ENCODE assay signal across 15 cellular contexts in genomic region chr1:218711884-218712674, GRCh38.
DNase-seq lines count a peak whose midpoint lies in the region; ATAC-seq, FAIRE-seq and TF ChIP-seq lines count a peak whose summit lies in the region.
"Had no signal": no experiment of that assay in that cellular context is flagged by ENCODE, and none has a peak within 500 bp of the region (broad histone marks: within the 10 kb centered on the region; RNA-seq: fewer than 3 reads in every experiment).

No MANE protein-coding gene starts in this region.

- TF ChIP-seq CTCF in right lobe of liver (IDR thresholded peaks at IDR 0.05) (no peak), HepG2 (CRISPR knock-in tag; IDR thresholded peaks at IDR 0.05) (no peak), cardiac fibroblast (IDR thresholded peaks at IDR 0.05; ENCODE audit: low read depth, low read length) (no peak), WTC11 (IDR thresholded peaks at IDR 0.05) (no peak)

- intact Hi-C loops in right lobe of liver (cut with DNase I) (no loop called here), HepG2 (cut with micrococcal nuclease; ENCODE audit: unreplicated experiment) (no loop called here)

- H3K27ac ChIP-seq in right lobe of liver (no peak overlapping the region), HepG2 (ENCODE audit: extremely low read length, insufficient read depth, low read length) (no peak overlapping the region)
- H3K27ac ChIP-seq: KMS-11, spleen, tibial artery had no signal

- H3K9me3 Mint-ChIP-seq in WTC11, result peaks cover 20% of the 10 kb centered on the region

- BruUV-seq in HepG2 (replicated peaks; lab: Mats Ljungman, UMichigan), result no TSS peak

- H3K4me3 ChIP-seq in right lobe of liver (no peak overlapping the region), HepG2 (replicated peaks in 1 of 3; ENCODE audit: insufficient read depth in 1 of 3, low read depth in 2 of 3, low read length in 3 of 3) (no peak overlapping the region), cardiac fibroblast (replicated peaks in 1 of 2; ENCODE audit: low read depth in 2 of 2, low read length in 2 of 2) (no peak overlapping the region)
- H3K4me3 ChIP-seq: spleen, tibial artery had no signal

- DNase-seq in right lobe of liver (peak in 2 of 3 donors; percentile 25 to 48), HepG2 (ENCODE audit: low spot score) (no peak), cardiac fibroblast (ENCODE audit: low read depth in 2 of 2) (peak; percentile 33 to 39), kidney glomerular epithelial cell (lab: John Stamatoyannopoulos, UW) (peak; percentile 18), NCI-H1048 (lab: John Stamatoyannopoulos, UW) (no peak), WTC11 (ENCODE audit: low spot score) (no peak), NCI-H526 treated with DMSO at 0.1 percent for 48 hours (lab: John Stamatoyannopoulos, UW) (no peak)
- DNase-seq: activated CD8-positive, alpha-beta memory T cell treated with anti-CD3 and anti-CD28 coated beads, Interleukin-2, amount 50 U/mL, for 4 hours; DMS153; HFFc6; NCI-H2107; spleen had no signal

- H3K4me1 ChIP-seq in right lobe of liver, result no peaks in the 10 kb centered on the region
- no peaks in the 10 kb centered on the region for H3K4me1 ChIP-seq in HepG2 (ENCODE audit: insufficient read depth, low read length)
- H3K4me1 ChIP-seq: spleen had no signal

- H3K4me1 Mint-ChIP-seq in WTC11, result no peaks in the 10 kb centered on the region

- no peak overlapping the region for H3K4me2 ChIP-seq in HepG2 (ENCODE audit: low read depth, low read length)
- H3K4me2 ChIP-seq: KMS-11 had no signal

- in situ Hi-C loops in HepG2 (cut with HindIII; ENCODE audit: extremely low pct_ligation_motif_present, low pct_unique_long_range_greater_than_20kb), result no loop called here

- H3K9ac ChIP-seq in HepG2 (ENCODE audit: insufficient read depth, low read depth, low read length), result no peak overlapping the region
- H3K9ac ChIP-seq: KMS-11 had no signal

- TF ChIP-seq POLR2A in right lobe of liver (IDR thresholded peaks at IDR 0.05), result no peak
- no peak for TF ChIP-seq POLR2A in HepG2 (IDR thresholded peaks at IDR 0.05; ENCODE audit: insufficient read depth in 1 of 2, low read depth in 2 of 2, low read length in 2 of 2)

- H3K79me2 ChIP-seq in HepG2 (ENCODE audit: insufficient read depth, low read length), result no peaks in the 10 kb centered on the region

- H3K27me3 Mint-ChIP-seq in WTC11 (ENCODE audit: low read depth), result no peaks in the 10 kb centered on the region

- H3K27me3 ChIP-seq in right lobe of liver (no peaks in the 10 kb centered on the region), HepG2 (ENCODE audit: control insufficient read depth in 1 of 2, insufficient read depth in 2 of 2, low read length in 2 of 2) (0 out of 5 replicates have a peak, but pooled peaks cover 0 to 1% of the 10 kb centered on the region in 2 experiments)
- H3K27me3 ChIP-seq: spleen, tibial artery had no signal

- no peak for FAIRE-seq in HepG2 (lab: Jason Lieb, UNC)

- H2AFZ ChIP-seq in HepG2 (ENCODE audit: low read length), result no peak overlapping the region

- POLR2A ChIA-PET in HepG2 (lab: Yijun Ruan, JAX) (no interaction called here), WTC11 (lab: Charles Lee) (no interaction called here)

- WGBS in right lobe of liver (ENCODE audit: insufficient coverage, low coverage, low lambda C conversion rate, missing lambda C conversion rate), result 38% methylated on average over 9 of the region's 9 CpGs
- WGBS in HepG2 (ENCODE audit: low lambda C conversion rate), result 38% methylated on average over 9 of the region's 9 CpGs

- no peak for TF ChIP-seq RAD21 in HepG2 (CRISPR knock-in tag; IDR thresholded peaks at IDR 0.05)

- H3K4me3 Mint-ChIP-seq in WTC11, result no peak overlapping the region
- H3K4me3 Mint-ChIP-seq: HFFc6 had no signal

- CTCF ChIA-PET in HepG2 (lab: Yijun Ruan, JAX; ENCODE audit: low intra/inter-chr PET ratio, low total read pairs) (no interaction called here), WTC11 (lab: Charles Lee) (no interaction called here)

- no peaks in the 10 kb centered on the region for H3K36me3 ChIP-seq in right lobe of liver
- H3K36me3 ChIP-seq in HepG2 (replicated peaks in 1 of 2; ENCODE audit: control insufficient read depth in 1 of 2, insufficient read depth in 2 of 2, low read length in 2 of 2), result no peaks in the 10 kb centered on the region
- H3K36me3 ChIP-seq: spleen, tibial artery had no signal

- H3K9me3 ChIP-seq in right lobe of liver (no peaks in the 10 kb centered on the region), HepG2 (ENCODE audit: low read length) (no peaks in the 10 kb centered on the region)
- H3K9me3 ChIP-seq: tibial artery had no signal

- no peaks in the 10 kb centered on the region for H4K20me1 ChIP-seq in HepG2 (ENCODE audit: insufficient read depth, low read length)

- no peak overlapping the region for H3K27ac Mint-ChIP-seq in WTC11
- H3K27ac Mint-ChIP-seq: HFFc6 had no signal

- ATAC-seq in right lobe of liver (peak; percentile 31 to 93 (median 90)), HepG2 (no peak), WTC11 (no peak), GM18907 (IDR thresholded peaks at IDR 0.05; ENCODE audit: unreplicated experiment) (no peak)

- TF ChIP-seq EP300 in HepG2 (IDR thresholded peaks at IDR 0.05; ENCODE audit: low read depth in 2 of 2, low read length in 2 of 2), result no peak
- no peak for TF ChIP-seq EP300 in HepG2 (CRISPR knock-in tag; IDR thresholded peaks at IDR 0.05; ENCODE audit: borderline replicate concordance)

- peaks cover 4% of the 10 kb centered on the region for H3K36me3 Mint-ChIP-seq in WTC11

TF ChIP-seq in HepG2, 621 proteins besides CTCF, POLR2A, EP300 and RAD21:
- peak in 1 of 2 experiments; percentile 35; a peak in 1 of 4 replicates for TF ChIP-seq ATF4 (CRISPR knock-in tag; IDR thresholded peaks at IDR 0.05)
- TF ChIP-seq GATA4 (IDR thresholded peaks at IDR 0.05; ENCODE audit: borderline replicate concordance, low read depth), result no peak
- TF ChIP-seq TBX3 (IDR thresholded peaks at IDR 0.05; ENCODE audit: borderline replicate concordance), result no peak
- no peak for TF ChIP-seq IRX3 (CRISPR knock-in tag; IDR thresholded peaks at IDR 0.05; ENCODE audit: borderline replicate concordance, low read depth)

TF ChIP-seq in WTC11, 78 proteins besides CTCF, POLR2A, EP300 and RAD21 (continues in another document):
- TF ChIP-seq, protein P1, sequence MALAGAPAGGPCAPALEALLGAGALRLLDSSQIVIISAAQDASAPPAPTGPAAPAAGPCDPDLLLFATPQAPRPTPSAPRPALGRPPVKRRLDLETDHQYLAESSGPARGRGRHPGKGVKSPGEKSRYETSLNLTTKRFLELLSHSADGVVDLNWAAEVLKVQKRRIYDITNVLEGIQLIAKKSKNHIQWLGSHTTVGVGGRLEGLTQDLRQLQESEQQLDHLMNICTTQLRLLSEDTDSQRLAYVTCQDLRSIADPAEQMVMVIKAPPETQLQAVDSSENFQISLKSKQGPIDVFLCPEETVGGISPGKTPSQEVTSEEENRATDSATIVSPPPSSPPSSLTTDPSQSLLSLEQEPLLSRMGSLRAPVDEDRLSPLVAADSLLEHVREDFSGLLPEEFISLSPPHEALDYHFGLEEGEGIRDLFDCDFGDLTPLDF (CRISPR knock-in tag; IDR thresholded peaks at IDR 0.05), result no peak
- TF ChIP-seq CREM (CRISPR knock-in tag; IDR thresholded peaks at IDR 0.05), result no peak
- TF ChIP-seq, protein P2, sequence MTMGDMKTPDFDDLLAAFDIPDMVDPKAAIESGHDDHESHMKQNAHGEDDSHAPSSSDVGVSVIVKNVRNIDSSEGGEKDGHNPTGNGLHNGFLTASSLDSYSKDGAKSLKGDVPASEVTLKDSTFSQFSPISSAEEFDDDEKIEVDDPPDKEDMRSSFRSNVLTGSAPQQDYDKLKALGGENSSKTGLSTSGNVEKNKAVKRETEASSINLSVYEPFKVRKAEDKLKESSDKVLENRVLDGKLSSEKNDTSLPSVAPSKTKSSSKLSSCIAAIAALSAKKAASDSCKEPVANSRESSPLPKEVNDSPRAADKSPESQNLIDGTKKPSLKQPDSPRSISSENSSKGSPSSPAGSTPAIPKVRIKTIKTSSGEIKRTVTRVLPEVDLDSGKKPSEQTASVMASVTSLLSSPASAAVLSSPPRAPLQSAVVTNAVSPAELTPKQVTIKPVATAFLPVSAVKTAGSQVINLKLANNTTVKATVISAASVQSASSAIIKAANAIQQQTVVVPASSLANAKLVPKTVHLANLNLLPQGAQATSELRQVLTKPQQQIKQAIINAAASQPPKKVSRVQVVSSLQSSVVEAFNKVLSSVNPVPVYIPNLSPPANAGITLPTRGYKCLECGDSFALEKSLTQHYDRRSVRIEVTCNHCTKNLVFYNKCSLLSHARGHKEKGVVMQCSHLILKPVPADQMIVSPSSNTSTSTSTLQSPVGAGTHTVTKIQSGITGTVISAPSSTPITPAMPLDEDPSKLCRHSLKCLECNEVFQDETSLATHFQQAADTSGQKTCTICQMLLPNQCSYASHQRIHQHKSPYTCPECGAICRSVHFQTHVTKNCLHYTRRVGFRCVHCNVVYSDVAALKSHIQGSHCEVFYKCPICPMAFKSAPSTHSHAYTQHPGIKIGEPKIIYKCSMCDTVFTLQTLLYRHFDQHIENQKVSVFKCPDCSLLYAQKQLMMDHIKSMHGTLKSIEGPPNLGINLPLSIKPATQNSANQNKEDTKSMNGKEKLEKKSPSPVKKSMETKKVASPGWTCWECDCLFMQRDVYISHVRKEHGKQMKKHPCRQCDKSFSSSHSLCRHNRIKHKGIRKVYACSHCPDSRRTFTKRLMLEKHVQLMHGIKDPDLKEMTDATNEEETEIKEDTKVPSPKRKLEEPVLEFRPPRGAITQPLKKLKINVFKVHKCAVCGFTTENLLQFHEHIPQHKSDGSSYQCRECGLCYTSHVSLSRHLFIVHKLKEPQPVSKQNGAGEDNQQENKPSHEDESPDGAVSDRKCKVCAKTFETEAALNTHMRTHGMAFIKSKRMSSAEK (CRISPR knock-in tag; IDR thresholded peaks at IDR 0.05; ENCODE audit: borderline replicate concordance), result no peak
- no peak for TF ChIP-seq CREB1 (CRISPR knock-in tag; IDR thresholded peaks at IDR 0.05)
- no peak for TF ChIP-seq GRHL2 (CRISPR knock-in tag; IDR thresholded peaks at IDR 0.05; ENCODE audit: insufficient replicate concordance, severe bottlenecking)

Comparison
In these comparisons a context has a peak if more than half of its experiments do, and no peak if none do; other contexts are left out.
1. ATAC-seq: peak in right lobe of liver (4 of 4); none in HepG2 (single experiment), WTC11 (single experiment) and GM18907 (single experiment).
2. DNase-seq: peak in right lobe of liver (2 of 3), cardiac fibroblast (2 of 2) and kidney glomerular epithelial cell (single experiment); none in HepG2 (single experiment), NCI-H1048 (single experiment), WTC11 (single experiment) and NCI-H526 treated with DMSO at 0.1 percent for 48 hours (single experiment).